Comparison of ENCODE assay signal across 8 cellular contexts in the genomic region with DNA sequence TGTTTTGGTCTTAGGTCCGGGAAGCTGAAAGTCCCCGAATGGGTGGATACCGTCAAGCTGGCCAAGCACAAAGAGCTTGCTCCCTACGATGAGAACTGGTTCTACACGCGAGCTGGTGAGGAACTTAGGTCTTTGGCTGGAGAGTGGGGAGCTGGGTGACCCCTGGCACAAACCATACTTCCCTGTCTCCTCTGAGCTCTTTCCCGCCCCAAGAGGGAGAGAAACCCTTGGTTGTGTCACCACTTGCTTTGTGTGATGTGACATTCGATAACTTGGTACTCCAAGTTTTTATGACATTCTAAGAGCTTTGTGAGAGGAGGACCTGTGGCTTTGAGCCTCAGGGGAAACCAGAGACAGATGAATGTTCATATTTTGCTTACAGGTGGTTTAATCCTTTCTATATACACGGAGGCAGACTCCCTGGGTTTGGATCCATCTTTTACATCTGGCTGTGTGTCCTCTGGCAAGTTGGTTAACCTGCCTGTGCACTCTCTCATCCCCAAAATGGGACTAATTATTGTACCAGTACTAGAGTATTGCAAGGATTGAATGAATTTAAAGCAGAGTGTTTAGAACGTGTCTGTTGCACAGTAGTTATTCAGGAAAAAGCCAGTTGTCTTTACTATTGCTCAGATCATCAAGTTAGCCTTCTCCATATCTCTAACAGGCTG. TPM values are rescaled to one million over a fixed set of nuclear protein-coding genes. Genes with fewer than 3 reads are reported as not detected.
DNase-seq lines count a peak whose midpoint lies in the region; ATAC-seq and TF ChIP-seq lines count a peak whose summit lies in the region.

No MANE protein-coding gene starts in this region.

- WGBS in suprapubic skin = 51% methylated on average over 4 of the region's 10 CpGs

- H3K9ac ChIP-seq in iPS-20b (ENCODE audit: low read depth, low read length) = peak overlapping the region; percentile 100

- TF ChIP-seq POLR2A in suprapubic skin (IDR thresholded peaks at IDR 0.05) = no peak

- DNase-seq in T-helper 2 cell treated with Interferon-gamma antibody and Interleukin-4, amounts not matched to agents 5 μg/mL and 100 μg/mL, for 36 hours (ENCODE audit: low spot score) = no peak
- no peak for DNase-seq in T-helper 2 cell
- no peak for DNase-seq in activated T-cell treated with anti-CD3 and anti-CD28 coated beads, Interleukin-2, amount 50 U/mL, for 72 hours
- DNase-seq in suprapubic skin (ENCODE audit: low spot score in 2 of 2) = no peak
- DNase-seq in activated effector memory CD4-positive, alpha-beta T cell treated with anti-CD3 and anti-CD28 coated beads, Interleukin-2, amount 50 U/mL, for 16 hours = no peak
- DNase-seq in RPMI8226 = no peak

- no peaks in the 10 kb centered on the region for H3K27me3 Mint-ChIP-seq in T-helper 2 cell treated with Interferon-gamma antibody and Interleukin-4, amounts not matched to agents 5 μg/mL and 100 μg/mL, for 36 hours (ENCODE audit: low read depth)
- H3K27me3 Mint-ChIP-seq in activated T-cell treated with anti-CD3 and anti-CD28 coated beads, Interleukin-2, amount 50 U/mL, for 72 hours (ENCODE audit: low read depth) = no peaks in the 10 kb centered on the region

- H3K4me1 Mint-ChIP-seq in T-helper 2 cell treated with Interferon-gamma antibody and Interleukin-4, amounts not matched to agents 5 μg/mL and 100 μg/mL, for 36 hours (ENCODE audit: low read depth) = peaks cover 37% of the 10 kb centered on the region
- H3K4me1 Mint-ChIP-seq in activated T-cell treated with anti-CD3 and anti-CD28 coated beads, Interleukin-2, amount 50 U/mL, for 72 hours (ENCODE audit: low read depth) = peaks cover 58% of the 10 kb centered on the region

- no peaks in the 10 kb centered on the region for H3K9me3 ChIP-seq in iPS-20b (ENCODE audit: insufficient read depth, low read depth, low read length)
- H3K9me3 ChIP-seq in suprapubic skin = no peaks in the 10 kb centered on the region

- peaks cover 50% of the 10 kb centered on the region for H3K36me3 Mint-ChIP-seq in T-helper 2 cell treated with Interferon-gamma antibody and Interleukin-4, amounts not matched to agents 5 μg/mL and 100 μg/mL, for 36 hours (ENCODE audit: low read depth)
- peaks cover 25 to 50% of the 10 kb centered on the region in 2 donors for H3K36me3 Mint-ChIP-seq in activated T-cell treated with anti-CD3 and anti-CD28 coated beads, Interleukin-2, amount 50 U/mL, for 72 hours (ENCODE audit: insufficient read depth in 2 of 2)

- no peak for TF ChIP-seq EP300 in suprapubic skin (IDR thresholded peaks at IDR 0.05)

- no peak for ATAC-seq in activated T-cell treated with anti-CD3 and anti-CD28 coated beads, Interleukin-2, amount 50 U/mL, for 72 hours (replicated peaks in 1 of 2)
- ATAC-seq in GM21447 (IDR thresholded peaks at IDR 0.05; ENCODE audit: unreplicated experiment) = no peak

- H3K36me3 ChIP-seq in iPS-20b (ENCODE audit: insufficient read depth, low read depth, low read length) (peaks cover 57% of the 10 kb centered on the region), suprapubic skin (peaks cover 45% of the 10 kb centered on the region)

- H3K27me3 ChIP-seq in iPS-20b (ENCODE audit: insufficient read depth, low read length) (no peaks in the 10 kb centered on the region), suprapubic skin (no peaks in the 10 kb centered on the region)

- H3K27ac Mint-ChIP-seq in T-helper 2 cell treated with Interferon-gamma antibody and Interleukin-4, amounts not matched to agents 5 μg/mL and 100 μg/mL, for 36 hours = peak overlapping the region; percentile 87
- peak overlapping the region; percentile 86 for H3K27ac Mint-ChIP-seq in activated T-cell treated with anti-CD3 and anti-CD28 coated beads, Interleukin-2, amount 50 U/mL, for 72 hours

- TF ChIP-seq CTCF in suprapubic skin (IDR thresholded peaks at IDR 0.05) = no peak

- peaks cover 35% of the 10 kb centered on the region for H3K4me1 ChIP-seq in iPS-20b (ENCODE audit: insufficient read depth, low read length)
- peaks cover 44% of the 10 kb centered on the region for H3K4me1 ChIP-seq in suprapubic skin

- H3K27ac ChIP-seq in iPS-20b (ENCODE audit: low read length) (peak overlapping the region; percentile 97), suprapubic skin (peak overlapping the region; percentile 96)

- H3K4me3 ChIP-seq in iPS-20b (ENCODE audit: low read length) = peak overlapping the region; percentile 100
- peak overlapping the region; percentile 99 for H3K4me3 ChIP-seq in suprapubic skin

- H3K4me3 Mint-ChIP-seq in T-helper 2 cell treated with Interferon-gamma antibody and Interleukin-4, amounts not matched to agents 5 μg/mL and 100 μg/mL, for 36 hours = peak overlapping the region; percentile 97
- H3K4me3 Mint-ChIP-seq in activated T-cell treated with anti-CD3 and anti-CD28 coated beads, Interleukin-2, amount 50 U/mL, for 72 hours = peak overlapping the region; percentile 91 to 99

- no peaks in the 10 kb centered on the region for H3K9me3 Mint-ChIP-seq in T-helper 2 cell treated with Interferon-gamma antibody and Interleukin-4, amounts not matched to agents 5 μg/mL and 100 μg/mL, for 36 hours
- no peaks in the 10 kb centered on the region for H3K9me3 Mint-ChIP-seq in activated T-cell treated with anti-CD3 and anti-CD28 coated beads, Interleukin-2, amount 50 U/mL, for 72 hours

RNA-seq across cellular contexts. Expression of a gene that starts 1.2 kb away (rescaled TPM):
- total RNA-seq in activated T-cell treated with anti-CD3 and anti-CD28 coated beads, Interleukin-2, amount 50 U/mL, for 72 hours = 1,000 to 10,000 TPM; 4,101 to 4,133 TPM
- 1,000 to 10,000 TPM; 1,057 to 2,332 (median 1,706) TPM for total RNA-seq in suprapubic skin

RNA-seq across cellular contexts. Expression of a gene that starts 15.8 kb away (rescaled TPM):
- total RNA-seq in activated T-cell treated with anti-CD3 and anti-CD28 coated beads, Interleukin-2, amount 50 U/mL, for 72 hours = 10 to 100 TPM; 12.3 to 27.5 TPM
- total RNA-seq in suprapubic skin = 1 to 10 TPM in 1 of 4 donors, not detected in 3; 3.0 TPM

RNA-seq across cellular contexts. Expression of a gene that starts 16.4 kb away (rescaled TPM):
- total RNA-seq in activated T-cell treated with anti-CD3 and anti-CD28 coated beads, Interleukin-2, amount 50 U/mL, for 72 hours = not detected
- total RNA-seq in suprapubic skin = not detected

RNA-seq across cellular contexts. Expression of a gene that starts 16.8 kb away (rescaled TPM):
- total RNA-seq in activated T-cell treated with anti-CD3 and anti-CD28 coated beads, Interleukin-2, amount 50 U/mL, for 72 hours = not detected
- not detected for total RNA-seq in suprapubic skin

RNA-seq across cellular contexts. Expression of a gene that starts 21.8 kb away (rescaled TPM):
- 100 to 1,000 TPM; 371 to 446 TPM for total RNA-seq in activated T-cell treated with anti-CD3 and anti-CD28 coated beads, Interleukin-2, amount 50 U/mL, for 72 hours
- total RNA-seq in suprapubic skin = 100 to 1,000 TPM in 1 of 4 donors, 10 to 100 TPM in 3; 61.0 to 173 (median 72.1) TPM
